In genomic region chr12:59118356-59118755, GRCh38 we compare ENCODE assay signal across 19 cellular contexts.
"Had no signal": no experiment of that assay in that cellular context is flagged by ENCODE, and none has a peak within 500 bp of the region (broad histone marks: within the 10 kb centered on the region; RNA-seq: fewer than 3 reads in every experiment).

No MANE protein-coding gene starts in this region.

- ATAC-seq: natural killer cell; sciatic nerve; stimulated activated naive B cell treated with anti-CD40 and anti-IgM and Interleukin-4, amounts not matched to agents 10 μg/mL and 1 μg/mL and 100 μg/mL, for 72 hours; stimulated activated naive CD8-positive, alpha-beta T cell treated with anti-CD3 and anti-CD28 coated beads, Interleukin-15, Interleukin-2, amounts not matched to agents 100 U/mL and 50 U/mL, for 24 hours had no signal

- DNase-seq: islet precursor cell; left ventricle myocardium inferior; mesendoderm; naive B cell; natural killer cell; nephron progenitor cell; occipital lobe; stimulated activated CD4-positive, alpha-beta T cell treated with anti-CD3 and anti-CD28 coated beads, Interleukin-12 subunit alpha, Interleukin-12 subunit beta, amount 100 ng/mL, for 4 hours; stimulated activated CD4-positive, alpha-beta T cell treated with anti-CD3 and anti-CD28 coated beads, Interleukin-15, amount 100 ng/mL, for 24 hours; stimulated activated CD4-positive, alpha-beta T cell treated with anti-CD3 and anti-CD28 coated beads, Interleukin-2, amount 100 ng/mL, for 24 hours; stimulated activated CD4-positive, alpha-beta T cell treated with anti-CD3 and anti-CD28 coated beads, Interleukin-4, amount 100 ng/mL, for 1 hour; stimulated activated naive B cell treated with anti-CD40 and anti-IgM and Interleukin-4, amounts not matched to agents 10 μg/mL and 1 μg/mL and 100 μg/mL, for 72 hours; stimulated activated naive CD8-positive, alpha-beta T cell treated with anti-CD3 and anti-CD28 coated beads, Interleukin-15, Interleukin-2, amounts not matched to agents 100 U/mL and 50 U/mL, for 24 hours; stomach; testis; thyroid gland; transverse colon; upper lobe of left lung had no signal
